ENCODE assay signal across 2 cellular contexts in the genomic region with DNA sequence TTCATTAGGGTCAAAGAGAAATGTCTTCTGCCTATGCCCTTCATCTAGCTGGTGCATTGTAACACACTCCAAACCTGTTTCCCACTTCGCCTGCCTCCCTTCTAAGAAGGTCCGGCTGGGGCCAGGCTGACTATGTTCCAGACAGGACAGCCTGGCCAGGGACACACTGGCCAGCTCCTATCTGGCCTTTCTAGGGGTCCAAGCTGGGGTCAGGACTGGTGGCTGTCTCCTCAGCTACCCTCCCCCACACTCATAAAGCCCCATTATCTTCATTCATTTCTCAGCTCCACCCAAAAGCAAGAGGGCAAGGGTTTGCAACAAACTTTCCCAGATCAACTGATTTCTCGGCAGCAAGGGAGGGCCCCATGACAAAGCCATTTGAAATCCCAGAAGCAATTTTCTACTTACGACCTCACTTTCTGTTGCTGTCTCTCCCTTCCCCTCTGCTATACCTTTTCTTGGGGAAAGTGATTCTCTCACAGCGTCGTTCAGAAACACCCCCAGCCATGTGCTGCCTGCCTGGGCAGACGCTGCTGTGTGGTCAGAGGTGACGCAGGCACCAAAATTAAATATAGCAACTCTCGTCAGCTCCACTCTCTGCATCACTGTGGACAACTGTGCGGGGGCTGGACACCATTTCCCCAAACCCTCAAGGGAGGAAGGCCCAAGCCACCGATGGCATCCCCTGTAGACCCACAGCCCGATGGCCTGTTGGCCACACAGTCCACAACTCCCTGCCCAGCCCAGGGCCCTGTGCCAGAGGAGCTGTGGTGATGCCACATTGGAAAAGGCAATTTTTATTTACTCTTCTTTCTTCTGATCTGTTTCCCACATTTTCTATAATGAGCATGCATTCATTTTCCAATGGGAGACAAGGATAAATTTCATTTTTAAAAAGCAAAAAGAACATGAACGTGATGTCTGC.
TF ChIP-seq lines count a peak whose summit lies in the region.

No MANE protein-coding gene starts in this region.

TF ChIP-seq in GM23338, 12 proteins besides CTCF, POLR2A, EP300 and RAD21:
- TF ChIP-seq, protein P1, sequence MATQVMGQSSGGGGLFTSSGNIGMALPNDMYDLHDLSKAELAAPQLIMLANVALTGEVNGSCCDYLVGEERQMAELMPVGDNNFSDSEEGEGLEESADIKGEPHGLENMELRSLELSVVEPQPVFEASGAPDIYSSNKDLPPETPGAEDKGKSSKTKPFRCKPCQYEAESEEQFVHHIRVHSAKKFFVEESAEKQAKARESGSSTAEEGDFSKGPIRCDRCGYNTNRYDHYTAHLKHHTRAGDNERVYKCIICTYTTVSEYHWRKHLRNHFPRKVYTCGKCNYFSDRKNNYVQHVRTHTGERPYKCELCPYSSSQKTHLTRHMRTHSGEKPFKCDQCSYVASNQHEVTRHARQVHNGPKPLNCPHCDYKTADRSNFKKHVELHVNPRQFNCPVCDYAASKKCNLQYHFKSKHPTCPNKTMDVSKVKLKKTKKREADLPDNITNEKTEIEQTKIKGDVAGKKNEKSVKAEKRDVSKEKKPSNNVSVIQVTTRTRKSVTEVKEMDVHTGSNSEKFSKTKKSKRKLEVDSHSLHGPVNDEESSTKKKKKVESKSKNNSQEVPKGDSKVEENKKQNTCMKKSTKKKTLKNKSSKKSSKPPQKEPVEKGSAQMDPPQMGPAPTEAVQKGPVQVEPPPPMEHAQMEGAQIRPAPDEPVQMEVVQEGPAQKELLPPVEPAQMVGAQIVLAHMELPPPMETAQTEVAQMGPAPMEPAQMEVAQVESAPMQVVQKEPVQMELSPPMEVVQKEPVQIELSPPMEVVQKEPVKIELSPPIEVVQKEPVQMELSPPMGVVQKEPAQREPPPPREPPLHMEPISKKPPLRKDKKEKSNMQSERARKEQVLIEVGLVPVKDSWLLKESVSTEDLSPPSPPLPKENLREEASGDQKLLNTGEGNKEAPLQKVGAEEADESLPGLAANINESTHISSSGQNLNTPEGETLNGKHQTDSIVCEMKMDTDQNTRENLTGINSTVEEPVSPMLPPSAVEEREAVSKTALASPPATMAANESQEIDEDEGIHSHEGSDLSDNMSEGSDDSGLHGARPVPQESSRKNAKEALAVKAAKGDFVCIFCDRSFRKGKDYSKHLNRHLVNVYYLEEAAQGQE (IDR thresholded peaks at IDR 0.05; ENCODE audit: unreplicated experiment): no peak

TF ChIP-seq in IMR-90, 13 proteins besides CTCF, POLR2A, EP300 and RAD21:
- TF ChIP-seq RFX5 (IDR thresholded peaks at IDR 0.05; ENCODE audit: low read depth, low read length) (no peak), NFE2L2 (IDR thresholded peaks at IDR 0.05; ENCODE audit: low read depth, low read length) (no peak), RCOR1 (IDR thresholded peaks at IDR 0.05; ENCODE audit: insufficient replicate concordance, low read length) (no peak), CHD1 (IDR thresholded peaks at IDR 0.05; ENCODE audit: low read depth, low read length) (no peak), FOS (IDR thresholded peaks at IDR 0.05; ENCODE audit: low read depth, low read length) (no peak), MAFK (IDR thresholded peaks at IDR 0.05; ENCODE audit: low read depth, low read length) (no peak), MXI1 (IDR thresholded peaks at IDR 0.05; ENCODE audit: borderline replicate concordance, low read depth, low read length) (no peak), BHLHE40 (IDR thresholded peaks at IDR 0.05; ENCODE audit: low read depth, low read length) (no peak), SMC3 (IDR thresholded peaks at IDR 0.05; ENCODE audit: low read depth, low read length) (no peak), CEBPB (IDR thresholded peaks at IDR 0.05; ENCODE audit: low read depth, low read length) (no peak), MAZ (IDR thresholded peaks at IDR 0.05; ENCODE audit: borderline replicate concordance, low read depth, low read length) (no peak), USF2 (IDR thresholded peaks at IDR 0.05; ENCODE audit: low read depth, low read length) (no peak)
- TF ChIP-seq, protein P2, sequence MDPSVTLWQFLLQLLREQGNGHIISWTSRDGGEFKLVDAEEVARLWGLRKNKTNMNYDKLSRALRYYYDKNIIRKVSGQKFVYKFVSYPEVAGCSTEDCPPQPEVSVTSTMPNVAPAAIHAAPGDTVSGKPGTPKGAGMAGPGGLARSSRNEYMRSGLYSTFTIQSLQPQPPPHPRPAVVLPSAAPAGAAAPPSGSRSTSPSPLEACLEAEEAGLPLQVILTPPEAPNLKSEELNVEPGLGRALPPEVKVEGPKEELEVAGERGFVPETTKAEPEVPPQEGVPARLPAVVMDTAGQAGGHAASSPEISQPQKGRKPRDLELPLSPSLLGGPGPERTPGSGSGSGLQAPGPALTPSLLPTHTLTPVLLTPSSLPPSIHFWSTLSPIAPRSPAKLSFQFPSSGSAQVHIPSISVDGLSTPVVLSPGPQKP (IDR thresholded peaks at IDR 0.05; ENCODE audit: borderline replicate concordance, low read depth, low read length): no peak
TF ChIP-seq in IMR-90: peak in this region for 0.
